Comparison of ENCODE assay signal across 8 cellular contexts in genomic region chr7:6385110-6385792, GRCh38. TPM values are rescaled to one million over a fixed set of nuclear protein-coding genes. Genes with fewer than 3 reads are reported as not detected.
DNase-seq lines count a peak whose midpoint lies in the region; ATAC-seq lines count a peak whose summit lies in the region.

No MANE protein-coding gene starts in this region.

- peak overlapping the region; percentile 65 for H3K4me3 ChIP-seq in adipocyte (ENCODE audit: low read length)

- H3K27me3 Mint-ChIP-seq in activated naive CD4-positive, alpha-beta T cell treated with anti-CD3 and anti-CD28 coated beads, Interleukin-2, amount 10 ng/mL, durations not matched to agents 7 days and 5 days = no peaks in the 10 kb centered on the region
- peaks cover 0 to 5% (median 0%) of the 10 kb centered on the region in 3 donors for H3K27me3 Mint-ChIP-seq in immature natural killer cell (ENCODE audit: low read depth in 3 of 3)
- no peaks in the 10 kb centered on the region for H3K27me3 Mint-ChIP-seq in stimulated activated naive B cell treated with anti-CD40 and anti-IgM and Interleukin-4, amounts not matched to agents 10 μg/mL and 1 μg/mL and 100 μg/mL, for 72 hours

- CTCF ChIA-PET in activated naive CD4-positive, alpha-beta T cell treated with anti-CD3 and anti-CD28 coated beads, Interleukin-2, amount 10 ng/mL, durations not matched to agents 7 days and 5 days (lab: Charles Lee) = interaction anchor here (0.6 kb wide), 3 partner anchors 12 to 316 kb away, joined by 3 read pairs; no protein-coding TSS in a partner anchor

- no peaks in the 10 kb centered on the region for H3K9me3 Mint-ChIP-seq in activated naive CD4-positive, alpha-beta T cell treated with anti-CD3 and anti-CD28 coated beads, Interleukin-2, amount 10 ng/mL, durations not matched to agents 7 days and 5 days
- no peaks in the 10 kb centered on the region for H3K9me3 Mint-ChIP-seq in immature natural killer cell
- no peaks in the 10 kb centered on the region for H3K9me3 Mint-ChIP-seq in stimulated activated naive B cell treated with anti-CD40 and anti-IgM and Interleukin-4, amounts not matched to agents 10 μg/mL and 1 μg/mL and 100 μg/mL, for 72 hours

- H3K4me3 Mint-ChIP-seq in activated naive CD4-positive, alpha-beta T cell treated with anti-CD3 and anti-CD28 coated beads, Interleukin-2, amount 10 ng/mL, durations not matched to agents 7 days and 5 days = no peak overlapping the region
- peak overlapping the region in 4 of 5 donors; percentile 7 to 50 (median 16) for H3K4me3 Mint-ChIP-seq in immature natural killer cell
- H3K4me3 Mint-ChIP-seq in stimulated activated naive B cell treated with anti-CD40 and anti-IgM and Interleukin-4, amounts not matched to agents 10 μg/mL and 1 μg/mL and 100 μg/mL, for 72 hours = no peak overlapping the region

- H3K4me1 ChIP-seq in adipocyte (ENCODE audit: control insufficient read depth, insufficient read depth, low read length) = peaks cover 64% of the 10 kb centered on the region

- no peak for ATAC-seq in stimulated activated naive B cell treated with anti-CD40 and anti-IgM and Interleukin-4, amounts not matched to agents 10 μg/mL and 1 μg/mL and 100 μg/mL, for 72 hours (replicated peaks)
- no peak for ATAC-seq in GM19324 (IDR thresholded peaks at IDR 0.05; ENCODE audit: low FRiP score, unreplicated experiment)
- ATAC-seq in HG03520 (IDR thresholded peaks at IDR 0.05; ENCODE audit: unreplicated experiment) = no peak

- H3K4me1 Mint-ChIP-seq in activated naive CD4-positive, alpha-beta T cell treated with anti-CD3 and anti-CD28 coated beads, Interleukin-2, amount 10 ng/mL, durations not matched to agents 7 days and 5 days = peaks cover 57% of the 10 kb centered on the region
- H3K4me1 Mint-ChIP-seq in immature natural killer cell = peaks cover 71 to 75% of the 10 kb centered on the region in 2 donors
- peaks cover 35 to 62% of the 10 kb centered on the region in 2 donors for H3K4me1 Mint-ChIP-seq in stimulated activated naive B cell treated with anti-CD40 and anti-IgM and Interleukin-4, amounts not matched to agents 10 μg/mL and 1 μg/mL and 100 μg/mL, for 72 hours

- peak overlapping the region; percentile 1 for H3K9ac ChIP-seq in adipocyte (ENCODE audit: low read length)

- H3K27me3 ChIP-seq in adipocyte (replicated peaks; ENCODE audit: control insufficient read depth, insufficient read depth, low read length) = no peaks in the 10 kb centered on the region

- no peaks in the 10 kb centered on the region for H3K9me3 ChIP-seq in adipocyte (ENCODE audit: control insufficient read depth, low read length)

- no peak for DNase-seq in activated naive CD4-positive, alpha-beta T cell treated with anti-CD3 and anti-CD28 coated beads, Interleukin-2, amount 10 ng/mL, durations not matched to agents 7 days and 5 days
- no peak for DNase-seq in activated naive CD4-positive, alpha-beta T cell (lab: John Stamatoyannopoulos, UW)
- peak; percentile 96 for DNase-seq in adipocyte (ENCODE audit: low read depth)
- DNase-seq in immature natural killer cell = no peak
- no peak for DNase-seq in stimulated activated naive B cell treated with anti-CD40 and anti-IgM and Interleukin-4, amounts not matched to agents 10 μg/mL and 1 μg/mL and 100 μg/mL, for 72 hours
- DNase-seq in activated effector memory CD4-positive, alpha-beta T cell treated with anti-CD3 and anti-CD28 coated beads, Interleukin-2, amount 50 U/mL, for 16 hours = no peak

- H3K36me3 ChIP-seq in adipocyte (ENCODE audit: control insufficient read depth, insufficient read depth, low read length, severe bottlenecking) = peaks cover 24% of the 10 kb centered on the region

- peak overlapping the region; percentile 37 for H3K27ac Mint-ChIP-seq in activated naive CD4-positive, alpha-beta T cell treated with anti-CD3 and anti-CD28 coated beads, Interleukin-2, amount 10 ng/mL, durations not matched to agents 7 days and 5 days
- peak overlapping the region; percentile 22 to 75 (median 58) for H3K27ac Mint-ChIP-seq in immature natural killer cell
- peak overlapping the region; percentile 69 for H3K27ac Mint-ChIP-seq in stimulated activated naive B cell treated with anti-CD40 and anti-IgM and Interleukin-4, amounts not matched to agents 10 μg/mL and 1 μg/mL and 100 μg/mL, for 72 hours

- peaks cover 41% of the 10 kb centered on the region for H3K36me3 Mint-ChIP-seq in activated naive CD4-positive, alpha-beta T cell treated with anti-CD3 and anti-CD28 coated beads, Interleukin-2, amount 10 ng/mL, durations not matched to agents 7 days and 5 days
- H3K36me3 Mint-ChIP-seq in immature natural killer cell = peaks cover 0 to 3% (median 3%) of the 10 kb centered on the region in 3 donors
- H3K36me3 Mint-ChIP-seq in stimulated activated naive B cell treated with anti-CD40 and anti-IgM and Interleukin-4, amounts not matched to agents 10 μg/mL and 1 μg/mL and 100 μg/mL, for 72 hours = peaks cover 27 to 39% of the 10 kb centered on the region in 2 donors

RNA-seq across cellular contexts. Expression of gene RAC1, which starts 10.9 kb away (rescaled TPM):
- 100 to 1,000 TPM; 324 to 389 (median 386) TPM for polyA plus RNA-seq in immature natural killer cell

RNA-seq across cellular contexts. Expression of gene FAM220A, which starts 36.5 kb away (rescaled TPM):
- 1 to 10 TPM; 1.9 to 6.2 (median 5.7) TPM for polyA plus RNA-seq in immature natural killer cell

Comparison
In these comparisons a context has a peak if more than half of its experiments do, and no peak if none do; other contexts are left out.
1. H3K4me3 Mint-ChIP-seq: peak in immature natural killer cell (4 of 5); none in activated naive CD4-positive, alpha-beta T cell treated with anti-CD3 and anti-CD28 coated beads, Interleukin-2, amount 10 ng/mL, durations not matched to agents 7 days and 5 days (single experiment) and stimulated activated naive B cell treated with anti-CD40 and anti-IgM and Interleukin-4, amounts not matched to agents 10 μg/mL and 1 μg/mL and 100 μg/mL, for 72 hours (0 of 2).
2. Peak in every context shown above with its lines, with median percentiles within 50 percentile points of each other: H3K27ac Mint-ChIP-seq.